8 cellular contexts compared by ENCODE assay signal in genomic region chr9:27333241-27334052, GRCh38. TPM values are rescaled to one million over a fixed set of nuclear protein-coding genes. Genes with fewer than 3 reads are reported as not detected.
A peak's percentile ranks its signal among the peaks of the same experiment; 100 is the strongest.
DNase-seq lines count a peak whose midpoint lies in the region; ATAC-seq and TF ChIP-seq lines count a peak whose summit lies in the region.

No MANE protein-coding gene starts in this region.

- H3K4me1 ChIP-seq in vagina: peaks cover 25% of the 10 kb centered on the region

- H3K4me3 ChIP-seq in foreskin fibroblast (ENCODE audit: low read depth in 1 of 2, low read length in 2 of 2) (no peak overlapping the region), vagina (no peak overlapping the region)

- peaks cover 0 to 12% of the 10 kb centered on the region in 2 donors for H3K36me3 ChIP-seq in vagina

- TF ChIP-seq CTCF in foreskin fibroblast (IDR thresholded peaks at IDR 0.05; ENCODE audit: low read depth, low read length): peak; percentile 88
- TF ChIP-seq CTCF in vagina (IDR thresholded peaks at IDR 0.05): peak; percentile 71 to 91 (median 74)

- no peak for TF ChIP-seq POLR2A in vagina (IDR thresholded peaks at IDR 0.05)

- H3K9me3 ChIP-seq in vagina: no peaks in the 10 kb centered on the region

- H3K27me3 ChIP-seq in vagina: no peaks in the 10 kb centered on the region

- intact Hi-C loops in vagina (cut with DNase I): no loop called here

- DNase-seq in DMS53 treated with DMSO at 0.1 percent for 48 hours (lab: John Stamatoyannopoulos, UW; ENCODE audit: unreplicated experiment) (peak; percentile 58), HuH-7.5 (ENCODE audit: low spot score) (peak; percentile 61), OCI-M2 (lab: John Stamatoyannopoulos, UW; ENCODE audit: unreplicated experiment) (peak; percentile 36), foreskin fibroblast (peak; percentile 41 to 77), occipital lobe (lab: John Stamatoyannopoulos, UW) (peak; percentile 40), vagina (ENCODE audit: extremely low spot score in 2 of 2) (no peak)
- DNase-seq in activated effector memory CD4-positive, alpha-beta T cell treated with Interleukin-2 at 50 U/mL for 16 hours: peak; percentile 17

- no peak overlapping the region for H3K27ac ChIP-seq in vagina

- peak; percentile 74 for ATAC-seq in GM21447 (IDR thresholded peaks at IDR 0.05; ENCODE audit: unreplicated experiment)

RNA-seq across cellular contexts. Expression of gene EQTN, which starts 36.5 kb away (rescaled TPM):
- total RNA-seq in occipital lobe (1.6 TPM), vagina (not detected)

Comparison
In these comparisons a context has a peak if more than half of its experiments do, and no peak if none do; other contexts are left out.
1. DNase-seq: peak in DMS53 treated with DMSO at 0.1 percent for 48 hours (single experiment), HuH-7.5 (single experiment), OCI-M2 (single experiment), activated effector memory CD4-positive, alpha-beta T cell treated with Interleukin-2 at 50 U/mL for 16 hours (single experiment), foreskin fibroblast (2 of 2) and occipital lobe (single experiment); none in vagina (0 of 2).